16 cellular contexts compared by ENCODE assay signal in genomic region chr2:8462899-8463648, GRCh38.
A peak's percentile ranks its signal among the peaks of the same experiment; 100 is the strongest.
DNase-seq lines count a peak whose midpoint lies in the region; ATAC-seq and TF ChIP-seq lines count a peak whose summit lies in the region.
"Had no signal": no experiment of that assay in that cellular context is flagged by ENCODE, and none has a peak within 500 bp of the region (broad histone marks: within the 10 kb centered on the region; RNA-seq: fewer than 3 reads in every experiment).

No MANE protein-coding gene starts in this region.

- H3K27ac Mint-ChIP-seq in activated CD8-positive, alpha-beta memory T cell treated with anti-CD3 and anti-CD28 coated beads, Interleukin-2, amount 10 ng/mL, durations not matched to agents 7 days and 5 days, result no peak overlapping the region
- H3K27ac Mint-ChIP-seq: HFFc6 had no signal

- ATAC-seq in activated CD8-positive, alpha-beta memory T cell treated with anti-CD3 and anti-CD28 coated beads, Interleukin-2, amount 10 ng/mL, durations not matched to agents 7 days and 5 days, result no peak
- ATAC-seq in SK-N-SH treated with all-trans-retinoic acid at 6 μM for 48 hours, result no peak
- ATAC-seq: A549 had no signal

- peaks cover 0 to 14% (median 8%) of the 10 kb centered on the region in 11 experiments; a peak in 14 of 22 replicates for H3K9me3 ChIP-seq in BLaER1 treated with 17β-estradiol and CSF1 and Interleukin-3, amounts not matched to agents 10 nM and 100 nM (replicated peaks in 1 of 11)
- no peaks in the 10 kb centered on the region for H3K9me3 ChIP-seq in sigmoid colon
- H3K9me3 ChIP-seq: A549 had no signal

- H3K9ac ChIP-seq in BLaER1 treated with 17β-estradiol and CSF1 and Interleukin-3, amounts not matched to agents 10 nM and 100 nM, result no peak overlapping the region

- no peak overlapping the region for H3K27ac ChIP-seq in BLaER1 treated with 17β-estradiol and CSF1 and Interleukin-3, amounts not matched to agents 10 nM and 100 nM
- H3K27ac ChIP-seq in coronary artery, result no peak overlapping the region
- no peak overlapping the region for H3K27ac ChIP-seq in sigmoid colon
- H3K27ac ChIP-seq: A549 had no signal

- intact Hi-C loops in sigmoid colon (cut with DNase I), result no loop called here

- H3K27me3 Mint-ChIP-seq in activated CD8-positive, alpha-beta memory T cell treated with anti-CD3 and anti-CD28 coated beads, Interleukin-2, amount 10 ng/mL, durations not matched to agents 7 days and 5 days, result no peaks in the 10 kb centered on the region

- H3K4me3 Mint-ChIP-seq in activated CD8-positive, alpha-beta memory T cell treated with anti-CD3 and anti-CD28 coated beads, Interleukin-2, amount 10 ng/mL, durations not matched to agents 7 days and 5 days, result no peak overlapping the region
- H3K4me3 Mint-ChIP-seq: HFFc6 had no signal

- no peak for TF ChIP-seq EP300 in sigmoid colon (IDR thresholded peaks at IDR 0.05)

- H3K36me3 Mint-ChIP-seq in activated CD8-positive, alpha-beta memory T cell treated with anti-CD3 and anti-CD28 coated beads, Interleukin-2, amount 10 ng/mL, durations not matched to agents 7 days and 5 days, result peaks cover 20% of the 10 kb centered on the region

- peaks cover 0 to 34% (median 25%) of the 10 kb centered on the region in 10 experiments; a peak in 15 of 20 replicates for H3K4me1 ChIP-seq in BLaER1 treated with 17β-estradiol and CSF1 and Interleukin-3, amounts not matched to agents 10 nM and 100 nM
- H3K4me1 ChIP-seq in sigmoid colon, result no peaks in the 10 kb centered on the region
- H3K4me1 ChIP-seq: A549 had no signal

- peak overlapping the region in 7 of 11 experiments; percentile 5 to 55 (median 29); a peak in 8 of 22 replicates for H3K4me2 ChIP-seq in BLaER1 treated with 17β-estradiol and CSF1 and Interleukin-3, amounts not matched to agents 10 nM and 100 nM
- H3K4me2 ChIP-seq: A549 had no signal

- H3K4me1 Mint-ChIP-seq in activated CD8-positive, alpha-beta memory T cell treated with anti-CD3 and anti-CD28 coated beads, Interleukin-2, amount 10 ng/mL, durations not matched to agents 7 days and 5 days, result peaks cover 38% of the 10 kb centered on the region

- no peaks in the 10 kb centered on the region for H4K20me1 ChIP-seq in BLaER1 treated with 17β-estradiol and CSF1 and Interleukin-3, amounts not matched to agents 10 nM and 100 nM

- peaks cover 7% of the 10 kb centered on the region for H3K9me3 Mint-ChIP-seq in activated CD8-positive, alpha-beta memory T cell treated with anti-CD3 and anti-CD28 coated beads, Interleukin-2, amount 10 ng/mL, durations not matched to agents 7 days and 5 days (ENCODE audit: low read depth)
- H3K9me3 Mint-ChIP-seq: HFFc6 had no signal

- TF ChIP-seq CTCF in coronary artery (IDR thresholded peaks at IDR 0.05), result no peak
- no peak for TF ChIP-seq CTCF in sigmoid colon (IDR thresholded peaks at IDR 0.05)

- H3K36me3 ChIP-seq in BLaER1 treated with 17β-estradiol and CSF1 and Interleukin-3, amounts not matched to agents 10 nM and 100 nM, result no peaks in the 10 kb centered on the region; a peak in 1 of 22 replicates
- no peaks in the 10 kb centered on the region for H3K36me3 ChIP-seq in sigmoid colon

- H3K27me3 ChIP-seq in BLaER1 treated with 17β-estradiol and CSF1 and Interleukin-3, amounts not matched to agents 10 nM and 100 nM, result peaks cover 8 to 18% (median 13%) of the 10 kb centered on the region in 11 experiments
- peaks cover 0 to 8% (median 0%) of the 10 kb centered on the region in 3 donors for H3K27me3 ChIP-seq in sigmoid colon

- CTCF ChIA-PET in activated CD8-positive, alpha-beta memory T cell treated with anti-CD3 and anti-CD28 coated beads, Interleukin-2, amount 10 ng/mL, durations not matched to agents 7 days and 5 days (lab: Charles Lee), result no interaction called here

- no peak overlapping the region for H3K4me3 ChIP-seq in BLaER1 treated with 17β-estradiol and CSF1 and Interleukin-3, amounts not matched to agents 10 nM and 100 nM
- no peak overlapping the region for H3K4me3 ChIP-seq in coronary artery
- no peak overlapping the region for H3K4me3 ChIP-seq in sigmoid colon
- H3K4me3 ChIP-seq: A549 had no signal

- 92 to 93% methylated on average over 18 of the region's 18 CpGs for WGBS in sigmoid colon, 2 donors

- DNase-seq in activated CD8-positive, alpha-beta memory T cell treated with anti-CD3 and anti-CD28 coated beads, Interleukin-2, amount 50 U/mL, for 48 hours, result peak; percentile 25
- DNase-seq in activated CD8-positive, alpha-beta memory T cell treated with anti-CD3 and anti-CD28 coated beads, Interleukin-2, amount 10 ng/mL, durations not matched to agents 7 days and 5 days, result no peak
- DNase-seq in coronary artery (ENCODE audit: low spot score) (peak; percentile 52), sigmoid colon (peak; percentile 45), putamen (ENCODE audit: low spot score) (no peak)
- DNase-seq: C1 segment of cervical spinal cord, HFFc6, KBM-7, MV-4-11, NCI-H1417, NCI-H187 treated with DMSO at 0.1 percent for 48 hours, NCI-H345, NCI-H69 had no signal

- TF ChIP-seq POLR2A in sigmoid colon (IDR thresholded peaks at IDR 0.05), result no peak

TF ChIP-seq in SK-N-SH treated with all-trans-retinoic acid at 6 μM for 48 hours, 23 proteins besides CTCF, POLR2A, EP300 and RAD21:
- no peak for TF ChIP-seq ISL1 (CRISPR knock-in tag; IDR thresholded peaks at IDR 0.05)
- no peak for TF ChIP-seq ZFP30 (CRISPR knock-in tag; IDR thresholded peaks at IDR 0.05)
TF ChIP-seq in SK-N-SH treated with all-trans-retinoic acid at 6 μM for 48 hours: peak in this region for 0.

Comparison
In these comparisons a context has a peak if more than half of its experiments do, and no peak if none do; other contexts are left out.
1. DNase-seq: peak in activated CD8-positive, alpha-beta memory T cell treated with anti-CD3 and anti-CD28 coated beads, Interleukin-2, amount 50 U/mL, for 48 hours (single experiment), coronary artery (single experiment) and sigmoid colon (single experiment); none in activated CD8-positive, alpha-beta memory T cell treated with anti-CD3 and anti-CD28 coated beads, Interleukin-2, amount 10 ng/mL, durations not matched to agents 7 days and 5 days (single experiment) and putamen (single experiment).